ENCODE assay signal across 12 cellular contexts in the genomic region with DNA sequence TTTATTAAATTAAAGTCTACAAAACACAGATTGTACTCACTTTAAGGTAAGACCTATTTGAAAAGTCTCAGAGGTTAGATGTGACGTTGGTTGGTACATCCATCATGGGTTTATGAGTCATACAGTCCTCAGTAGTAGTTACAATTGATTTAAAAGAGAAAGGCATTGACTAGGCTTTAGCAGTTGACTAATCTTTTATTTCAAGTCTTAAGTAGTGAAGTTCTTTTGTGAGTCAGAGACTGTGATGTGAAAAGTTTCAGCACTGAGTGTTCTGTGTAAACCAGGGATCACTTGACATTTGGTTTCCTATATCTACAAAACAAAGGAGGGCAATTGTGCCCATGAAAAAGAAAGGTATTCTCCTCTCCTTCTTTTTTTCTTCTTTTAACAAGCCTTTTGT.
DNase-seq lines count a peak whose midpoint lies in the region; ATAC-seq and TF ChIP-seq lines count a peak whose summit lies in the region.
"Had no signal": no experiment of that assay in that cellular context is flagged by ENCODE, and none has a peak within 500 bp of the region (broad histone marks: within the 10 kb centered on the region; RNA-seq: fewer than 3 reads in every experiment).

No MANE protein-coding gene starts in this region.

- no peak for DNase-seq in activated CD4-positive, alpha-beta T cell treated with anti-CD3 and anti-CD28 coated beads for 36 hours
- no peak for DNase-seq in activated CD4-positive, alpha-beta T cell treated with anti-CD3 and anti-CD28 coated beads, Interleukin-2, amount 50 U/mL, for 48 hours
- peak; percentile 85 for DNase-seq in NCI-H69 (lab: John Stamatoyannopoulos, UW)
- DNase-seq in fibroblast of lung (ENCODE audit: low read depth in 2 of 2): peak; percentile 15 to 86
- DNase-seq in stimulated activated effector memory CD8-positive, alpha-beta T cell treated with anti-CD3 and anti-CD28 coated beads, Interleukin-12 subunit alpha, Interleukin-12 subunit beta, amount 100 ng/mL, for 72 hours (ENCODE audit: low spot score in 2 of 2): no peak
- no peak for DNase-seq in NCI-H345 (lab: John Stamatoyannopoulos, UW)
- no peak for DNase-seq in mesenteric fat pad (ENCODE audit: low spot score)
- DNase-seq in mucosa of descending colon: no peak
- DNase-seq: activated CD8-positive, alpha-beta memory T cell treated with anti-CD3 and anti-CD28 coated beads, Interleukin-2, amount 50 U/mL, for 4 hours had no signal

- H3K36me3 ChIP-seq in fibroblast of lung (ENCODE audit: control insufficient read depth, insufficient read depth, low read length): no peaks in the 10 kb centered on the region
- H3K36me3 ChIP-seq in mucosa of descending colon (ENCODE audit: low read depth): no peaks in the 10 kb centered on the region
- H3K36me3 ChIP-seq: tibial nerve had no signal

- H3K27ac ChIP-seq in fibroblast of lung (ENCODE audit: insufficient read depth, low read length): no peak overlapping the region
- H3K27ac ChIP-seq: hepatocyte had no signal

- no peaks in the 10 kb centered on the region for H4K20me1 ChIP-seq in fibroblast of lung (ENCODE audit: control insufficient read depth, extremely low read depth, insufficient read depth, low read length)

- H3K4me3 ChIP-seq in fibroblast of lung (replicated peaks in 1 of 4; ENCODE audit: control extremely low read depth in 1 of 4, insufficient read depth in 1 of 4, low read depth in 3 of 4, low read length in 4 of 4) (no peak overlapping the region), mucosa of descending colon (no peak overlapping the region)
- H3K4me3 ChIP-seq: hepatocyte, tibial nerve had no signal

- H3K9me3 ChIP-seq in fibroblast of lung (ENCODE audit: control insufficient read depth, insufficient read depth, low read depth, low read length): no peaks in the 10 kb centered on the region
- H3K9me3 ChIP-seq in mucosa of descending colon: no peaks in the 10 kb centered on the region
- H3K9me3 ChIP-seq: tibial nerve had no signal

- H3K4me3 Mint-ChIP-seq in activated CD4-positive, alpha-beta T cell treated with anti-CD3 and anti-CD28 coated beads for 36 hours: no peak overlapping the region
- no peak overlapping the region for H3K4me3 Mint-ChIP-seq in stimulated activated effector memory CD8-positive, alpha-beta T cell treated with anti-CD3 and anti-CD28 coated beads, Interleukin-12 subunit alpha, Interleukin-12 subunit beta, amount 100 ng/mL, for 72 hours
- H3K4me3 Mint-ChIP-seq: central memory CD8-positive, alpha-beta T cell had no signal

- H3K27ac Mint-ChIP-seq in activated CD4-positive, alpha-beta T cell treated with anti-CD3 and anti-CD28 coated beads for 36 hours: no peak overlapping the region
- no peak overlapping the region for H3K27ac Mint-ChIP-seq in stimulated activated effector memory CD8-positive, alpha-beta T cell treated with anti-CD3 and anti-CD28 coated beads, Interleukin-12 subunit alpha, Interleukin-12 subunit beta, amount 100 ng/mL, for 72 hours

- no peaks in the 10 kb centered on the region for H3K27me3 ChIP-seq in fibroblast of lung (ENCODE audit: control insufficient read depth, insufficient read depth, low read length)
- H3K27me3 ChIP-seq: hepatocyte, tibial nerve had no signal

- H3K4me2 ChIP-seq in fibroblast of lung (ENCODE audit: extremely low read depth, insufficient read depth, low read length): no peak overlapping the region
- H3K4me2 ChIP-seq: hepatocyte had no signal

- no peak overlapping the region for H3K9ac ChIP-seq in fibroblast of lung (ENCODE audit: insufficient read depth, low read length)

- POLR2A ChIA-PET in activated CD4-positive, alpha-beta T cell treated with anti-CD3 and anti-CD28 coated beads for 36 hours (lab: Charles Lee): no interaction called here

- no peak overlapping the region for H2AFZ ChIP-seq in fibroblast of lung (ENCODE audit: low read length)
- H2AFZ ChIP-seq: hepatocyte had no signal

- no peaks in the 10 kb centered on the region for H3K4me1 ChIP-seq in fibroblast of lung (ENCODE audit: control insufficient read depth, extremely low read depth, insufficient read depth, low read length)
- H3K4me1 ChIP-seq in mucosa of descending colon (ENCODE audit: low read depth): no peaks in the 10 kb centered on the region
- H3K4me1 ChIP-seq: tibial nerve had no signal

- CTCF ChIA-PET in activated CD4-positive, alpha-beta T cell treated with anti-CD3 and anti-CD28 coated beads for 36 hours (lab: Charles Lee): no interaction called here

- ATAC-seq in activated CD4-positive, alpha-beta T cell treated with anti-CD3 and anti-CD28 coated beads for 36 hours: peak; percentile 87
- ATAC-seq in stimulated activated effector memory CD8-positive, alpha-beta T cell treated with anti-CD3 and anti-CD28 coated beads, Interleukin-12 subunit alpha, Interleukin-12 subunit beta, amount 100 ng/mL, for 72 hours: peak; percentile 70
- no peak for ATAC-seq in mucosa of descending colon

- H3K79me2 ChIP-seq in fibroblast of lung (ENCODE audit: control insufficient read depth, insufficient read depth, low read length): no peaks in the 10 kb centered on the region
- H3K79me2 ChIP-seq: hepatocyte had no signal

- no peaks in the 10 kb centered on the region for H3K36me3 Mint-ChIP-seq in activated CD4-positive, alpha-beta T cell treated with anti-CD3 and anti-CD28 coated beads for 36 hours (ENCODE audit: low read depth)
- no peaks in the 10 kb centered on the region for H3K36me3 Mint-ChIP-seq in stimulated activated effector memory CD8-positive, alpha-beta T cell treated with anti-CD3 and anti-CD28 coated beads, Interleukin-12 subunit alpha, Interleukin-12 subunit beta, amount 100 ng/mL, for 72 hours

- TF ChIP-seq CTCF in fibroblast of lung (conservative IDR thresholded peaks at IDR 0.05 in 1 of 2, IDR thresholded peaks at IDR 0.05 in 1 of 2; ENCODE audit: low read depth in 1 of 2, low read length in 2 of 2): no peak
- TF ChIP-seq CTCF in mucosa of descending colon (IDR thresholded peaks at IDR 0.05): no peak

- intact Hi-C loops in activated CD4-positive, alpha-beta T cell treated with anti-CD3 and anti-CD28 coated beads for 36 hours (cut with DNase I, micrococcal nuclease): no loop called here
- intact Hi-C loops in mucosa of descending colon (cut with DNase I, micrococcal nuclease): no loop called here

- H3K4me1 Mint-ChIP-seq in activated CD4-positive, alpha-beta T cell treated with anti-CD3 and anti-CD28 coated beads for 36 hours: no peaks in the 10 kb centered on the region
- no peaks in the 10 kb centered on the region for H3K4me1 Mint-ChIP-seq in stimulated activated effector memory CD8-positive, alpha-beta T cell treated with anti-CD3 and anti-CD28 coated beads, Interleukin-12 subunit alpha, Interleukin-12 subunit beta, amount 100 ng/mL, for 72 hours
- H3K4me1 Mint-ChIP-seq: central memory CD8-positive, alpha-beta T cell had no signal

- H3K9me3 Mint-ChIP-seq in activated CD4-positive, alpha-beta T cell treated with anti-CD3 and anti-CD28 coated beads for 36 hours (ENCODE audit: low read depth): peaks cover 3% of the 10 kb centered on the region
- H3K9me3 Mint-ChIP-seq in stimulated activated effector memory CD8-positive, alpha-beta T cell treated with anti-CD3 and anti-CD28 coated beads, Interleukin-12 subunit alpha, Interleukin-12 subunit beta, amount 100 ng/mL, for 72 hours: no peaks in the 10 kb centered on the region
- H3K9me3 Mint-ChIP-seq: central memory CD8-positive, alpha-beta T cell had no signal

- H3K27me3 Mint-ChIP-seq in activated CD4-positive, alpha-beta T cell treated with anti-CD3 and anti-CD28 coated beads for 36 hours: no peaks in the 10 kb centered on the region
- H3K27me3 Mint-ChIP-seq: central memory CD8-positive, alpha-beta T cell had no signal

Comparison
In these comparisons a context has a peak if more than half of its experiments do, and no peak if none do; other contexts are left out.
1. DNase-seq: peak in NCI-H69 (single experiment) and fibroblast of lung (2 of 2); none in activated CD4-positive, alpha-beta T cell treated with anti-CD3 and anti-CD28 coated beads for 36 hours (single experiment), activated CD4-positive, alpha-beta T cell treated with anti-CD3 and anti-CD28 coated beads, Interleukin-2, amount 50 U/mL, for 48 hours (0 of 2), stimulated activated effector memory CD8-positive, alpha-beta T cell treated with anti-CD3 and anti-CD28 coated beads, Interleukin-12 subunit alpha, Interleukin-12 subunit beta, amount 100 ng/mL, for 72 hours (0 of 2), NCI-H345 (single experiment), mesenteric fat pad (single experiment) and mucosa of descending colon (0 of 3).